ENCODE assay signal across 1 cellular context in genomic region chr12:64890873-64891468, GRCh38.
A peak's percentile ranks its signal among the peaks of the same experiment; 100 is the strongest.
TF ChIP-seq lines count a peak whose summit lies in the region.

No MANE protein-coding gene starts in this region.

TF ChIP-seq in GM12878, 131 proteins besides CTCF, POLR2A, EP300 and RAD21 (continued from another document):
- TF ChIP-seq STAT3 (IDR thresholded peaks at IDR 0.05; ENCODE audit: low read depth, low read length), result no peak
- no peak for TF ChIP-seq ZBTB4 (CRISPR knock-in tag; IDR thresholded peaks at IDR 0.05)
- peak; percentile 39; the same call in 1 of the 2 replicates for TF ChIP-seq MLLT1 (IDR thresholded peaks at IDR 0.05)
- TF ChIP-seq MTA2 (IDR thresholded peaks at IDR 0.05; ENCODE audit: low read depth), result no peak
- no peak for TF ChIP-seq SMAD1 (IDR thresholded peaks at IDR 0.05; ENCODE audit: low read depth, partially characterized antibody)
- no peak for TF ChIP-seq BRCA1 (IDR thresholded peaks at IDR 0.05; ENCODE audit: low read depth, low read length)
- no peak for TF ChIP-seq LARP7 (IDR thresholded peaks at IDR 0.05)
- TF ChIP-seq ZNF24 (IDR thresholded peaks at IDR 0.05), result no peak
- no peak for TF ChIP-seq IKZF1 (conservative IDR thresholded peaks at IDR 0.05)
- TF ChIP-seq USF1 (IDR thresholded peaks at IDR 0.05; ENCODE audit: borderline replicate concordance, extremely low read length, insufficient read depth, low read depth, low read length), result no peak
- TF ChIP-seq ZNF592 (IDR thresholded peaks at IDR 0.05), result no peak
- TF ChIP-seq RB1 (IDR thresholded peaks at IDR 0.05; ENCODE audit: borderline replicate concordance), result peak; percentile 58; the same call in 1 of the 2 replicates
- TF ChIP-seq PAX8 (IDR thresholded peaks at IDR 0.05), result no peak
- TF ChIP-seq SKIL (IDR thresholded peaks at IDR 0.05; ENCODE audit: low read depth, poor library complexity, severe bottlenecking), result peak; percentile 52
- 0 out of 2 replicates have a peak, but pooled peaks have one; percentile 41 for TF ChIP-seq ZNF207 (IDR thresholded peaks at IDR 0.05; ENCODE audit: borderline replicate concordance)
- no peak for TF ChIP-seq ATF3 (IDR thresholded peaks at IDR 0.05; ENCODE audit: borderline replicate concordance, extremely low read depth, low read depth, low read length)
- TF ChIP-seq RAD51 (IDR thresholded peaks at IDR 0.05), result no peak
- TF ChIP-seq, protein P1, sequence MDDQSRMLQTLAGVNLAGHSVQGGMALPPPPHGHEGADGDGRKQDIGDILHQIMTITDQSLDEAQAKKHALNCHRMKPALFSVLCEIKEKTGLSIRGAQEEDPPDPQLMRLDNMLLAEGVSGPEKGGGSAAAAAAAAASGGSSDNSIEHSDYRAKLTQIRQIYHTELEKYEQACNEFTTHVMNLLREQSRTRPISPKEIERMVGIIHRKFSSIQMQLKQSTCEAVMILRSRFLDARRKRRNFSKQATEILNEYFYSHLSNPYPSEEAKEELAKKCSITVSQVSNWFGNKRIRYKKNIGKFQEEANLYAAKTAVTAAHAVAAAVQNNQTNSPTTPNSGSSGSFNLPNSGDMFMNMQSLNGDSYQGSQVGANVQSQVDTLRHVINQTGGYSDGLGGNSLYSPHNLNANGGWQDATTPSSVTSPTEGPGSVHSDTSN (IDR thresholded peaks at IDR 0.05; ENCODE audit: insufficient replicate concordance, low read depth, low read length), result no peak
- TF ChIP-seq RUNX3 (IDR thresholded peaks at IDR 0.05; ENCODE audit: low read length), result no peak
- no peak for TF ChIP-seq CHD2 (IDR thresholded peaks at IDR 0.05; ENCODE audit: borderline replicate concordance, low read depth, low read length)
- TF ChIP-seq, protein P2, sequence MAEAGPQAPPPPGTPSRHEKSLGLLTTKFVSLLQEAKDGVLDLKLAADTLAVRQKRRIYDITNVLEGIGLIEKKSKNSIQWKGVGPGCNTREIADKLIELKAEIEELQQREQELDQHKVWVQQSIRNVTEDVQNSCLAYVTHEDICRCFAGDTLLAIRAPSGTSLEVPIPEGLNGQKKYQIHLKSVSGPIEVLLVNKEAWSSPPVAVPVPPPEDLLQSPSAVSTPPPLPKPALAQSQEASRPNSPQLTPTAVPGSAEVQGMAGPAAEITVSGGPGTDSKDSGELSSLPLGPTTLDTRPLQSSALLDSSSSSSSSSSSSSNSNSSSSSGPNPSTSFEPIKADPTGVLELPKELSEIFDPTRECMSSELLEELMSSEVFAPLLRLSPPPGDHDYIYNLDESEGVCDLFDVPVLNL (IDR thresholded peaks at IDR 0.05; ENCODE audit: low read depth, low read length), result no peak
- no peak for TF ChIP-seq SPI1 (IDR thresholded peaks at IDR 0.05; ENCODE audit: borderline replicate concordance, insufficient read depth, low read depth, low read length)
TF ChIP-seq in GM12878: peak in this region for 7.
